8 cellular contexts compared by ENCODE assay signal in the genomic region with DNA sequence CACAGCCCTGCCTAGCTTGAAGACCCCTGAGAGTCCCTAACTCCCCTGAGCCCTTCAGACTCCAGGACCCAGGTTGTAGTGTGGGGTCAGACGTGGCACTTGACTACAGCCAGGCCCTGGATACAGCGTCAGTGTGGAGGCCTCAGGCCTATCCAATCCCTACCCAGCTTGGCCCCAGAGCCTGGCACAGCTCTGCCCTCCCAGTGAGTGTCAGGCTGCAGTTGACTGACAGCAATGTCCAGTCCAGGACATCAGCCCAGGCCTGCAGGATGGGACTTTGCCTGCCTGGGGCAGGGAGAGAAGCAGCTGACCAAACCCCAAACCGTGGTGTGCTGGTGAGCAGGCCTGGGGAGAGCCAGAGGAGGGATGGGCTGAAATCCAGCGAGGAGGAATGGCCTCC. TPM values are rescaled to one million over a fixed set of nuclear protein-coding genes. Genes with fewer than 3 reads are reported as not detected.
DNase-seq lines count a peak whose midpoint lies in the region; ATAC-seq and TF ChIP-seq lines count a peak whose summit lies in the region.

No MANE protein-coding gene starts in this region.

- WGBS in neuronal stem cell (ENCODE audit: extremely low coverage in 2 of 2, insufficient read length in 2 of 2, insufficient replicate concordance in 1 of 2), 2 donors: no CpG with 5 or more reads among the region's 4 CpGs

- no peak overlapping the region for H4K8ac ChIP-seq in neuronal stem cell (ENCODE audit: low read depth, low read length)

- H3K9me3 ChIP-seq in BLaER1 treated with 17β-estradiol and CSF1 and Interleukin-3, amounts not matched to agents 10 nM and 100 nM (replicated peaks in 1 of 11): no peaks in the 10 kb centered on the region
- H3K9me3 ChIP-seq in OCI-LY1 (ENCODE audit: low read length) (no peaks in the 10 kb centered on the region), endocrine pancreas (ENCODE audit: control insufficient read depth, low read length) (no peaks in the 10 kb centered on the region), neuronal stem cell (replicated peaks in 1 of 2; ENCODE audit: control insufficient read depth in 2 of 2, insufficient read depth in 1 of 2, low read depth in 1 of 2, low read length in 2 of 2) (no peaks in the 10 kb centered on the region)

- no peak overlapping the region for H2BK12ac ChIP-seq in neuronal stem cell (ENCODE audit: low read length)

- no peak overlapping the region for H4K91ac ChIP-seq in neuronal stem cell (ENCODE audit: low read depth, low read length, poor library complexity)

- peaks cover 10 to 37% (median 25%) of the 10 kb centered on the region in 11 experiments; a peak in 21 of 22 replicates for H3K36me3 ChIP-seq in BLaER1 treated with 17β-estradiol and CSF1 and Interleukin-3, amounts not matched to agents 10 nM and 100 nM
- H3K36me3 ChIP-seq in OCI-LY1 (ENCODE audit: insufficient read depth, low read length): peaks cover 10% of the 10 kb centered on the region; the same call in 1 of the 2 replicates
- no peaks in the 10 kb centered on the region for H3K36me3 ChIP-seq in endocrine pancreas (ENCODE audit: control insufficient read depth, insufficient read depth, low read length)
- peaks cover 0 to 12% of the 10 kb centered on the region in 2 donors for H3K36me3 ChIP-seq in neuronal stem cell (replicated peaks in 1 of 2; ENCODE audit: control insufficient read depth in 2 of 2, insufficient read depth in 2 of 2, low read length in 2 of 2)

- H3F3A ChIP-seq in OCI-LY1 (ENCODE audit: insufficient read depth, low read length): no peaks in the 10 kb centered on the region

- peak overlapping the region; percentile 72 to 84 (median 79) for H3K9ac ChIP-seq in BLaER1 treated with 17β-estradiol and CSF1 and Interleukin-3, amounts not matched to agents 10 nM and 100 nM
- H3K9ac ChIP-seq in OCI-LY1 (ENCODE audit: low read length) (no peak overlapping the region; the same call in 1 of the 2 replicates), endocrine pancreas (ENCODE audit: control insufficient read depth, insufficient read depth, low read length) (peak overlapping the region; percentile 27), neuronal stem cell (ENCODE audit: low read depth, low read length, poor library complexity) (no peak overlapping the region)

- no peak overlapping the region for H2BK15ac ChIP-seq in neuronal stem cell (ENCODE audit: low read length)

- peaks cover 75 to 100% (median 100%) of the 10 kb centered on the region in 11 experiments for H4K20me1 ChIP-seq in BLaER1 treated with 17β-estradiol and CSF1 and Interleukin-3, amounts not matched to agents 10 nM and 100 nM
- H4K20me1 ChIP-seq in OCI-LY1 (ENCODE audit: insufficient read depth, low read length): no peaks in the 10 kb centered on the region

- H3K4me1 ChIP-seq in BLaER1 treated with 17β-estradiol and CSF1 and Interleukin-3, amounts not matched to agents 10 nM and 100 nM: peaks cover 99 to 100% (median 100%) of the 10 kb centered on the region in 10 experiments
- H3K4me1 ChIP-seq in OCI-LY1 (ENCODE audit: insufficient read depth, low read length, severe bottlenecking) (peaks cover 89% of the 10 kb centered on the region), endocrine pancreas (ENCODE audit: control insufficient read depth, insufficient read depth, low read length) (no peaks in the 10 kb centered on the region), neuronal stem cell (ENCODE audit: control insufficient read depth in 2 of 2, insufficient read depth in 1 of 2, low read depth in 1 of 2, low read length in 2 of 2) (peaks cover 20 to 29% of the 10 kb centered on the region in 2 donors)

- no peaks in the 10 kb centered on the region for H3K9me2 ChIP-seq in OCI-LY1 (ENCODE audit: low read depth, low read length)

- H3K4me2 ChIP-seq in BLaER1 treated with 17β-estradiol and CSF1 and Interleukin-3, amounts not matched to agents 10 nM and 100 nM: peak overlapping the region; percentile 87 to 99 (median 94)
- no peak overlapping the region for H3K4me2 ChIP-seq in OCI-LY1 (ENCODE audit: low read length)
- no peak overlapping the region for H3K4me2 ChIP-seq in neuronal stem cell (ENCODE audit: insufficient read depth, low read length, poor library complexity, severe bottlenecking)

- no peak overlapping the region for H3K23ac ChIP-seq in neuronal stem cell (ENCODE audit: low read depth, low read length, poor library complexity)

- peaks cover 85% of the 10 kb centered on the region for H3K79me2 ChIP-seq in OCI-LY1 (ENCODE audit: insufficient read depth, low read length)

- no peak overlapping the region for H2BK5ac ChIP-seq in neuronal stem cell (ENCODE audit: low read length)

- no peak overlapping the region for H2BK120ac ChIP-seq in neuronal stem cell (ENCODE audit: low read depth, low read length)

- H2AFZ ChIP-seq in OCI-LY1 (ENCODE audit: low read length) (no peak overlapping the region), neuronal stem cell (ENCODE audit: low read length) (no peak overlapping the region)

- TF ChIP-seq CTCF in OCI-LY1 (IDR thresholded peaks at IDR 0.05; ENCODE audit: low read length): no peak

- H3K27me3 ChIP-seq in BLaER1 treated with 17β-estradiol and CSF1 and Interleukin-3, amounts not matched to agents 10 nM and 100 nM: no peaks in the 10 kb centered on the region
- H3K27me3 ChIP-seq in OCI-LY1 (ENCODE audit: insufficient read depth, low read length): no peaks in the 10 kb centered on the region
- H3K27me3 ChIP-seq in endocrine pancreas (ENCODE audit: control insufficient read depth, insufficient read depth, low read length): no peaks in the 10 kb centered on the region
- no peaks in the 10 kb centered on the region for H3K27me3 ChIP-seq in neuronal stem cell (ENCODE audit: control insufficient read depth in 3 of 3, insufficient read depth in 3 of 3, low read depth in 1 of 3, low read length in 3 of 3)

- ATAC-seq in GM18520 (IDR thresholded peaks at IDR 0.05; ENCODE audit: unreplicated experiment) (no peak), GM21528 (IDR thresholded peaks at IDR 0.05; ENCODE audit: low FRiP score, unreplicated experiment) (no peak)

- H3K79me1 ChIP-seq in neuronal stem cell (ENCODE audit: low read depth, low read length): peaks cover 10% of the 10 kb centered on the region

- no peak overlapping the region for H3K4ac ChIP-seq in neuronal stem cell (ENCODE audit: low read length)

- no peak overlapping the region for H3K14ac ChIP-seq in neuronal stem cell (ENCODE audit: low read length)

- peak overlapping the region; percentile 21 to 60 (median 46); a peak in 18 of 20 replicates for H3K4me3 ChIP-seq in BLaER1 treated with 17β-estradiol and CSF1 and Interleukin-3, amounts not matched to agents 10 nM and 100 nM
- no peak overlapping the region for H3K4me3 ChIP-seq in OCI-LY1 (ENCODE audit: low read depth, low read length, poor library complexity, severe bottlenecking)
- no peak overlapping the region for H3K4me3 ChIP-seq in endocrine pancreas (ENCODE audit: control insufficient read depth, insufficient read depth, low read length)
- no peak overlapping the region for H3K4me3 ChIP-seq in neuronal stem cell (ENCODE audit: low read length in 2 of 2)

- H3K27ac ChIP-seq in BLaER1 treated with 17β-estradiol and CSF1 and Interleukin-3, amounts not matched to agents 10 nM and 100 nM: peak overlapping the region; percentile 84 to 94 (median 89)
- H3K27ac ChIP-seq in OCI-LY1 (ENCODE audit: low read depth, low read length, poor library complexity, severe bottlenecking) (peak overlapping the region; percentile 84), neuronal stem cell (replicated peaks; ENCODE audit: low read length) (no peak overlapping the region)

- no peak for DNase-seq in neuronal stem cell (ENCODE audit: low spot score)
- no peak for DNase-seq in stimulated activated naive CD4-positive, alpha-beta T cell (lab: John Stamatoyannopoulos, UW)
- DNase-seq in 8988T: no peak

- peak overlapping the region; percentile 10 for H2AK5ac ChIP-seq in neuronal stem cell (ENCODE audit: low read depth, low read length)

- peak overlapping the region; percentile 78 for H3K18ac ChIP-seq in neuronal stem cell (ENCODE audit: low read length)

RNA-seq across cellular contexts. Expression of a gene that starts 27.3 kb away (rescaled TPM):
- polyA plus RNA-seq in neuronal stem cell (2013, experiment 1 of 2): 42.9 TPM
- polyA plus RNA-seq in neuronal stem cell (2013, experiment 2 of 2): 42.1 TPM

Comparison
In these comparisons a context has a peak if more than half of its experiments do, and no peak if none do; other contexts are left out.
1. H3K4me2 ChIP-seq: peak in BLaER1 treated with 17β-estradiol and CSF1 and Interleukin-3, amounts not matched to agents 10 nM and 100 nM (11 of 11); none in OCI-LY1 (single experiment) and neuronal stem cell (single experiment).
2. H3K4me3 ChIP-seq: peak in BLaER1 treated with 17β-estradiol and CSF1 and Interleukin-3, amounts not matched to agents 10 nM and 100 nM (10 of 10); none in OCI-LY1 (single experiment), endocrine pancreas (single experiment) and neuronal stem cell (0 of 2).
3. H3K9ac ChIP-seq: peak in BLaER1 treated with 17β-estradiol and CSF1 and Interleukin-3, amounts not matched to agents 10 nM and 100 nM (11 of 11) and endocrine pancreas (single experiment); none in OCI-LY1 (single experiment) and neuronal stem cell (single experiment).